ENCODE assay signal across 1 cellular context in the genomic region with DNA sequence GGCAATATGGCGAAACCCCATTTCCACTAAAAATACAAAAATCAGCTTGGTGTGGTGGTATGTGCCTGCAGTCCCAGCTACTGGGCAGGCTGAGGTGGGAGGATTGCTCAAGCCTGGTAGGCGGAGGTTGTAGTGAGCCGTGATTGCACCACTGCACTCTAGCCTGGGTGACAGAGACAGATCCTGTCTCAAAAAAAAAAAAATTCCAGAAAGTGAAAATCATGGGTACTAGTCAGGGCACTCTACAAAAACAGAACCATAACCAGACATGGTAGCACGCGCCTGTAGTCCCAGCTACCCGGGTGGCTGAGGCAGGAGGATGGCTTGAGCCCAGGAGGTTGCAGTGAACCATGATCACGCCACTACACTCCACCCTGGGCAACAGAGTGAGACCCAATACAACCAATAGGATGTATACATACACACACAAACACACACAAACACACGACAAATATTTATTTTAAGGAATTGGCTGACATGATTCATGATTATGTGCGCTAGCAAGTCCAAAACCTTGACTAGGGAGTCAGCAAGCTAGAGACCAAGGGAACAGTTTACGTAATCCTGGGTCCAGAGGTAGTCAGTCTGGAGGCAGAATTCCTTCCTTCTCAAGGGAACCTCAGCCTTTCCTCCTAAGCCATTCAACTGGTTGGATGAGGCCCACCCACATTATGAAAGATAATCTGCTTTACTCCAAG.
A peak's percentile ranks its signal among the peaks of the same experiment; 100 is the strongest.
TF ChIP-seq lines count a peak whose summit lies in the region.

No MANE protein-coding gene starts in this region.

TF ChIP-seq in HepG2, 621 proteins besides CTCF, POLR2A, EP300 and RAD21 (continues in another document):
- TF ChIP-seq HMGXB4 (CRISPR knock-in tag; IDR thresholded peaks at IDR 0.05; ENCODE audit: borderline replicate concordance in 1 of 2, low read depth in 1 of 2) (no peak), ATM (IDR thresholded peaks at IDR 0.05; ENCODE audit: borderline replicate concordance) (no peak), NCOA1 (CRISPR knock-in tag; IDR thresholded peaks at IDR 0.05) (no peak), FOXM1 (CRISPR knock-in tag; IDR thresholded peaks at IDR 0.05) (no peak), ZNF616 (CRISPR knock-in tag; IDR thresholded peaks at IDR 0.05; ENCODE audit: low read depth) (no peak), ZNF234 (CRISPR knock-in tag; conservative IDR thresholded peaks at IDR 0.05) (no peak), ZNF670 (CRISPR knock-in tag; IDR thresholded peaks at IDR 0.05; ENCODE audit: borderline replicate concordance) (no peak), ISX (CRISPR knock-in tag; conservative IDR thresholded peaks at IDR 0.05) (no peak), ATF1 (CRISPR knock-in tag; IDR thresholded peaks at IDR 0.05) (no peak), AKAP8 (CRISPR knock-in tag; IDR thresholded peaks at IDR 0.05) (no peak), ZNF776 (CRISPR knock-in tag; IDR thresholded peaks at IDR 0.05) (no peak), ZMYM3 (CRISPR knock-in tag; IDR thresholded peaks at IDR 0.05) (peak; percentile 72), ZNF235 (CRISPR knock-in tag; IDR thresholded peaks at IDR 0.05; ENCODE audit: borderline replicate concordance) (no peak), NCOR1 (IDR thresholded peaks at IDR 0.05; ENCODE audit: borderline replicate concordance, low read length) (no peak), TFDP2 (CRISPR knock-in tag; IDR thresholded peaks at IDR 0.05) (no peak), ZNF891 (CRISPR knock-in tag; IDR thresholded peaks at IDR 0.05) (no peak), NBN (conservative IDR thresholded peaks at IDR 0.05) (no peak), ZSCAN21 (CRISPR knock-in tag; IDR thresholded peaks at IDR 0.05; ENCODE audit: borderline replicate concordance) (0 out of 2 replicates have a peak, but pooled peaks have one; percentile 52), ZNF24 (IDR thresholded peaks at IDR 0.05) (no peak), RBAK (CRISPR knock-in tag; IDR thresholded peaks at IDR 0.05) (no peak), IRF2 (CRISPR knock-in tag; IDR thresholded peaks at IDR 0.05) (0 out of 2 replicates have a peak, but pooled peaks have one; percentile 22), ZNF496 (CRISPR knock-in tag; IDR thresholded peaks at IDR 0.05; ENCODE audit: insufficient replicate concordance) (no peak), FOXK2 (IDR thresholded peaks at IDR 0.05) (0 out of 2 replicates have a peak, but pooled peaks have one; percentile 27), BRD4 (CRISPR knock-in tag; IDR thresholded peaks at IDR 0.05) (no peak), ZNF766 (CRISPR knock-in tag; IDR thresholded peaks at IDR 0.05; ENCODE audit: borderline replicate concordance) (0 out of 2 replicates have a peak, but pooled peaks have one; percentile 34), GFI1 (CRISPR knock-in tag; IDR thresholded peaks at IDR 0.05; ENCODE audit: borderline replicate concordance) (peak; percentile 67; the same call in 1 of the 2 replicates), ZNF280D (CRISPR knock-in tag; IDR thresholded peaks at IDR 0.05) (no peak), TARDBP (CRISPR knock-in tag; IDR thresholded peaks at IDR 0.05) (0 out of 2 replicates have a peak, but pooled peaks have one; percentile 32), ZMYM4 (CRISPR knock-in tag; IDR thresholded peaks at IDR 0.05) (no peak), ZMAT3 (CRISPR knock-in tag; conservative IDR thresholded peaks at IDR 0.05) (no peak), ZNF773 (CRISPR knock-in tag; IDR thresholded peaks at IDR 0.05; ENCODE audit: borderline replicate concordance) (no peak), SATB2 (CRISPR knock-in tag; IDR thresholded peaks at IDR 0.05) (no peak), IKZF4 (CRISPR knock-in tag; IDR thresholded peaks at IDR 0.05; ENCODE audit: borderline replicate concordance, low read depth, not compliant biosample characterization) (no peak), ELF3 (CRISPR knock-in tag; IDR thresholded peaks at IDR 0.05) (no peak), ZNF20 (CRISPR knock-in tag; IDR thresholded peaks at IDR 0.05) (no peak), ZFP36L1 (CRISPR knock-in tag; IDR thresholded peaks at IDR 0.05) (no peak), HNF4G (IDR thresholded peaks at IDR 0.05; ENCODE audit: borderline replicate concordance, low read depth, low read length) (no peak), HNF4G (CRISPR knock-in tag; IDR thresholded peaks at IDR 0.05; ENCODE audit: borderline replicate concordance, low read depth) (no peak), ETV5 (CRISPR knock-in tag; IDR thresholded peaks at IDR 0.05; ENCODE audit: borderline replicate concordance) (0 out of 2 replicates have a peak, but pooled peaks have one; percentile 10), FOSL1 (CRISPR knock-in tag; IDR thresholded peaks at IDR 0.05; ENCODE audit: borderline replicate concordance) (no peak), KLF13 (CRISPR knock-in tag; IDR thresholded peaks at IDR 0.05) (no peak), HNRNPL (IDR thresholded peaks at IDR 0.05; ENCODE audit: low read depth, low read length) (no peak), SALL1 (CRISPR knock-in tag; IDR thresholded peaks at IDR 0.05) (peak; percentile 36; the same call in 1 of the 2 replicates)
- TF ChIP-seq, protein P1, sequence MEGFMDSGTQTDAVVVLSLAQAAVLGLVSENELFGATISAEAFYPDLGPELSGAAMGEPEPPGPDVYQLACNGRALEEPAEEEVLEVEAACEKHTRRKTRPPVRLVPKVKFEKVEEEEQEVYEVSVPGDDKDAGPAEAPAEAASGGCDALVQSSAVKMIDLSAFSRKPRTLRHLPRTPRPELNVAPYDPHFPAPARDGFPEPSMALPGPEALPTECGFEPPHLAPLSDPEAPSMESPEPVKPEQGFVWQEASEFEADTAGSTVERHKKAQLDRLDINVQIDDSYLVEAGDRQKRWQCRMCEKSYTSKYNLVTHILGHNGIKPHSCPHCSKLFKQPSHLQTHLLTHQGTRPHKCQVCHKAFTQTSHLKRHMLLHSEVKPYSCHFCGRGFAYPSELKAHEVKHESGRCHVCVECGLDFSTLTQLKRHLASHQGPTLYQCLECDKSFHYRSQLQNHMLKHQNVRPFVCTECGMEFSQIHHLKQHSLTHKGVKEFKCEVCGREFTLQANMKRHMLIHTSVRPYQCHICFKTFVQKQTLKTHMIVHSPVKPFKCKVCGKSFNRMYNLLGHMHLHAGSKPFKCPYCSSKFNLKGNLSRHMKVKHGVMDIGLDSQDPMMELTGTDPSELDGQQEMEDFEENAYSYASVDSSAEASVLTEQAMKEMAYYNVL (CRISPR knock-in tag; IDR thresholded peaks at IDR 0.05; ENCODE audit: borderline replicate concordance) = no peak
- TF ChIP-seq, protein P2, sequence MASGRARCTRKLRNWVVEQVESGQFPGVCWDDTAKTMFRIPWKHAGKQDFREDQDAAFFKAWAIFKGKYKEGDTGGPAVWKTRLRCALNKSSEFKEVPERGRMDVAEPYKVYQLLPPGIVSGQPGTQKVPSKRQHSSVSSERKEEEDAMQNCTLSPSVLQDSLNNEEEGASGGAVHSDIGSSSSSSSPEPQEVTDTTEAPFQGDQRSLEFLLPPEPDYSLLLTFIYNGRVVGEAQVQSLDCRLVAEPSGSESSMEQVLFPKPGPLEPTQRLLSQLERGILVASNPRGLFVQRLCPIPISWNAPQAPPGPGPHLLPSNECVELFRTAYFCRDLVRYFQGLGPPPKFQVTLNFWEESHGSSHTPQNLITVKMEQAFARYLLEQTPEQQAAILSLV (CRISPR knock-in tag; IDR thresholded peaks at IDR 0.05; ENCODE audit: borderline replicate concordance) = no peak
- TF ChIP-seq, protein P3, sequence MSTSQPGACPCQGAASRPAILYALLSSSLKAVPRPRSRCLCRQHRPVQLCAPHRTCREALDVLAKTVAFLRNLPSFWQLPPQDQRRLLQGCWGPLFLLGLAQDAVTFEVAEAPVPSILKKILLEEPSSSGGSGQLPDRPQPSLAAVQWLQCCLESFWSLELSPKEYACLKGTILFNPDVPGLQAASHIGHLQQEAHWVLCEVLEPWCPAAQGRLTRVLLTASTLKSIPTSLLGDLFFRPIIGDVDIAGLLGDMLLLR (CRISPR knock-in tag; IDR thresholded peaks at IDR 0.05) = no peak
- TF ChIP-seq, protein P4, sequence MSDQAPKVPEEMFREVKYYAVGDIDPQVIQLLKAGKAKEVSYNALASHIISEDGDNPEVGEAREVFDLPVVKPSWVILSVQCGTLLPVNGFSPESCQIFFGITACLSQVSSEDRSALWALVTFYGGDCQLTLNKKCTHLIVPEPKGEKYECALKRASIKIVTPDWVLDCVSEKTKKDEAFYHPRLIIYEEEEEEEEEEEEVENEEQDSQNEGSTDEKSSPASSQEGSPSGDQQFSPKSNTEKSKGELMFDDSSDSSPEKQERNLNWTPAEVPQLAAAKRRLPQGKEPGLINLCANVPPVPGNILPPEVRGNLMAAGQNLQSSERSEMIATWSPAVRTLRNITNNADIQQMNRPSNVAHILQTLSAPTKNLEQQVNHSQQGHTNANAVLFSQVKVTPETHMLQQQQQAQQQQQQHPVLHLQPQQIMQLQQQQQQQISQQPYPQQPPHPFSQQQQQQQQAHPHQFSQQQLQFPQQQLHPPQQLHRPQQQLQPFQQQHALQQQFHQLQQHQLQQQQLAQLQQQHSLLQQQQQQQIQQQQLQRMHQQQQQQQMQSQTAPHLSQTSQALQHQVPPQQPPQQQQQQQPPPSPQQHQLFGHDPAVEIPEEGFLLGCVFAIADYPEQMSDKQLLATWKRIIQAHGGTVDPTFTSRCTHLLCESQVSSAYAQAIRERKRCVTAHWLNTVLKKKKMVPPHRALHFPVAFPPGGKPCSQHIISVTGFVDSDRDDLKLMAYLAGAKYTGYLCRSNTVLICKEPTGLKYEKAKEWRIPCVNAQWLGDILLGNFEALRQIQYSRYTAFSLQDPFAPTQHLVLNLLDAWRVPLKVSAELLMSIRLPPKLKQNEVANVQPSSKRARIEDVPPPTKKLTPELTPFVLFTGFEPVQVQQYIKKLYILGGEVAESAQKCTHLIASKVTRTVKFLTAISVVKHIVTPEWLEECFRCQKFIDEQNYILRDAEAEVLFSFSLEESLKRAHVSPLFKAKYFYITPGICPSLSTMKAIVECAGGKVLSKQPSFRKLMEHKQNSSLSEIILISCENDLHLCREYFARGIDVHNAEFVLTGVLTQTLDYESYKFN (CRISPR knock-in tag; conservative IDR thresholded peaks at IDR 0.05) = peak; percentile 60
- TF ChIP-seq, protein P5, sequence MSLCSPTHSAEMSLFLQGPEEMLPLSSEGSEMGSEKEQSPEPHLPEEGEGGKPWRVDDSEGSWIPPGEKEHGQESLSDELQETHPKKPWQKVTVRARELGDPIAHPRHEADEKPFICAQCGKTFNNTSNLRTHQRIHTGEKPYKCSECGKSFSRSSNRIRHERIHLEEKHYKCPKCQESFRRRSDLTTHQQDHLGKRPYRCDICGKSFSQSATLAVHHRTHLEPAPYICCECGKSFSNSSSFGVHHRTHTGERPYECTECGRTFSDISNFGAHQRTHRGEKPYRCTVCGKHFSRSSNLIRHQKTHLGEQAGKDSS (CRISPR knock-in tag; IDR thresholded peaks at IDR 0.05; ENCODE audit: borderline replicate concordance, low read depth) = no peak
- TF ChIP-seq, protein P6, sequence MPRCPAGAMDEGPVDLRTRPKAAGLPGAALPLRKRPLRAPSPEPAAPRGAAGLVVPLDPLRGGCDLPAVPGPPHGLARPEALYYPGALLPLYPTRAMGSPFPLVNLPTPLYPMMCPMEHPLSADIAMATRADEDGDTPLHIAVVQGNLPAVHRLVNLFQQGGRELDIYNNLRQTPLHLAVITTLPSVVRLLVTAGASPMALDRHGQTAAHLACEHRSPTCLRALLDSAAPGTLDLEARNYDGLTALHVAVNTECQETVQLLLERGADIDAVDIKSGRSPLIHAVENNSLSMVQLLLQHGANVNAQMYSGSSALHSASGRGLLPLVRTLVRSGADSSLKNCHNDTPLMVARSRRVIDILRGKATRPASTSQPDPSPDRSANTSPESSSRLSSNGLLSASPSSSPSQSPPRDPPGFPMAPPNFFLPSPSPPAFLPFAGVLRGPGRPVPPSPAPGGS (CRISPR knock-in tag; IDR thresholded peaks at IDR 0.05) = 0 out of 2 replicates have a peak, but pooled peaks have one; percentile 28
